Comparison of ENCODE assay signal across 1 cellular context in the genomic region with DNA sequence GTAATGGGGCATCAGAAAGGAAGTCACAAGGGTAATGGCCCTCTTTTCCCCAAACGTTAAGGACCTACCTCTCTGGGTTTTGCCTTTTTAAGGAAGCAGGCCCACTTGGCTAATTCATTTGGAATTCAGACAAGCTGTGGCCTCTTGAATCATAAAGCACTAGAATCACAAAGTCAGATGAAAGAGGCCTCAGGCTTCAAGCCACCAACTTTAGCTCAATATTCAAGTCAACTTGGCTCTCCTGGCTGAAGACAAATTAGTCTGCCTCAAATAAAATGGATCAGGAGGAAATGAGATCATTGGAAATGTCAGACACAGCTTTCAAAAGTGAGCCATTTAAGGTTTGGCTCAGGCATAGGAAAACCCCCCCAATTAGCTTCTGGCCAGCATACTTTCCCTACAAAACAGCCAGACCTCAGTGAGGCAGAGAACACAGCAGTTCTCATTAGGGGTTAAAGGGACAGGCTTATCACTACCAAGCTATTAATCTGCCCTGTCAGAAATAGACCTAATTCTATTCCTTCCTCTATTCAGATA.
TF ChIP-seq lines count a peak whose summit lies in the region.

No MANE protein-coding gene starts in this region.

TF ChIP-seq in GM23338, 12 proteins besides CTCF, POLR2A, EP300 and RAD21 (continued from another document):
- TF ChIP-seq, protein P1, sequence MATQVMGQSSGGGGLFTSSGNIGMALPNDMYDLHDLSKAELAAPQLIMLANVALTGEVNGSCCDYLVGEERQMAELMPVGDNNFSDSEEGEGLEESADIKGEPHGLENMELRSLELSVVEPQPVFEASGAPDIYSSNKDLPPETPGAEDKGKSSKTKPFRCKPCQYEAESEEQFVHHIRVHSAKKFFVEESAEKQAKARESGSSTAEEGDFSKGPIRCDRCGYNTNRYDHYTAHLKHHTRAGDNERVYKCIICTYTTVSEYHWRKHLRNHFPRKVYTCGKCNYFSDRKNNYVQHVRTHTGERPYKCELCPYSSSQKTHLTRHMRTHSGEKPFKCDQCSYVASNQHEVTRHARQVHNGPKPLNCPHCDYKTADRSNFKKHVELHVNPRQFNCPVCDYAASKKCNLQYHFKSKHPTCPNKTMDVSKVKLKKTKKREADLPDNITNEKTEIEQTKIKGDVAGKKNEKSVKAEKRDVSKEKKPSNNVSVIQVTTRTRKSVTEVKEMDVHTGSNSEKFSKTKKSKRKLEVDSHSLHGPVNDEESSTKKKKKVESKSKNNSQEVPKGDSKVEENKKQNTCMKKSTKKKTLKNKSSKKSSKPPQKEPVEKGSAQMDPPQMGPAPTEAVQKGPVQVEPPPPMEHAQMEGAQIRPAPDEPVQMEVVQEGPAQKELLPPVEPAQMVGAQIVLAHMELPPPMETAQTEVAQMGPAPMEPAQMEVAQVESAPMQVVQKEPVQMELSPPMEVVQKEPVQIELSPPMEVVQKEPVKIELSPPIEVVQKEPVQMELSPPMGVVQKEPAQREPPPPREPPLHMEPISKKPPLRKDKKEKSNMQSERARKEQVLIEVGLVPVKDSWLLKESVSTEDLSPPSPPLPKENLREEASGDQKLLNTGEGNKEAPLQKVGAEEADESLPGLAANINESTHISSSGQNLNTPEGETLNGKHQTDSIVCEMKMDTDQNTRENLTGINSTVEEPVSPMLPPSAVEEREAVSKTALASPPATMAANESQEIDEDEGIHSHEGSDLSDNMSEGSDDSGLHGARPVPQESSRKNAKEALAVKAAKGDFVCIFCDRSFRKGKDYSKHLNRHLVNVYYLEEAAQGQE (IDR thresholded peaks at IDR 0.05; ENCODE audit: unreplicated experiment) = no peak
